In genomic region chr15:42427429-42428223, GRCh38 we compare ENCODE assay signal across 16 cellular contexts.
DNase-seq lines count a peak whose midpoint lies in the region; ATAC-seq, FAIRE-seq and TF ChIP-seq lines count a peak whose summit lies in the region.
"Had no signal": no experiment of that assay in that cellular context is flagged by ENCODE, and none has a peak within 500 bp of the region (broad histone marks: within the 10 kb centered on the region; RNA-seq: fewer than 3 reads in every experiment).

No MANE protein-coding gene starts in this region.

- H3K36me3 ChIP-seq in BJ (ENCODE audit: control insufficient read depth, insufficient read depth, low read length) (peaks cover 13% of the 10 kb centered on the region), bronchial epithelial cell (ENCODE audit: control insufficient read depth, insufficient read depth, low read length) (peaks cover 18% of the 10 kb centered on the region)

- DNase-seq in BJ (ENCODE audit: low read depth) (peak; percentile 96), LHCN-M2 (ENCODE audit: low read depth) (peak; percentile 85), bronchial epithelial cell (ENCODE audit: low read depth) (peak; percentile 13), neural crest cell (ENCODE audit: low read depth, low spot score) (no peak), HTR-8/SVneo (ENCODE audit: insufficient read length, low spot score) (no peak)
- no peak for DNase-seq in stimulated activated CD4-positive, alpha-beta T cell treated with anti-CD3 and anti-CD28 coated beads, Interleukin-15, amount 100 ng/mL, for 24 hours
- DNase-seq: activated CD4-positive, CD25-positive, alpha-beta regulatory T cell treated with anti-CD3 and anti-CD28 coated beads, Interleukin-2, amount 50 U/mL, for 72 hours; activated naive CD4-positive, alpha-beta T cell treated with Interleukin-2 at 50 U/mL for 16 hours; naive thymus-derived CD4-positive, alpha-beta T cell; NCI-H2227 treated with DMSO at 0.1 percent for 48 hours; stomach had no signal

- H3K27me3 Mint-ChIP-seq in neural crest cell (ENCODE audit: low read depth), result no peaks in the 10 kb centered on the region
- H3K27me3 Mint-ChIP-seq: naive thymus-derived CD4-positive, alpha-beta T cell had no signal

- H3K4me3 Mint-ChIP-seq in neural crest cell, result no peak overlapping the region
- H3K4me3 Mint-ChIP-seq: naive thymus-derived CD4-positive, alpha-beta T cell had no signal

- ATAC-seq in HG02623 (IDR thresholded peaks at IDR 0.05; ENCODE audit: unreplicated experiment) (no peak), GM18870 (IDR thresholded peaks at IDR 0.05; ENCODE audit: unreplicated experiment) (no peak)
- ATAC-seq: K562; naive thymus-derived CD4-positive, alpha-beta T cell had no signal

- H3K27me3 ChIP-seq in BJ (ENCODE audit: control insufficient read depth, insufficient read depth, low read length) (no peaks in the 10 kb centered on the region), bronchial epithelial cell (ENCODE audit: control insufficient read depth, insufficient read depth, low read length) (no peaks in the 10 kb centered on the region)
- H3K27me3 ChIP-seq: SJSA1, stomach had no signal

- no peak for FAIRE-seq in bronchial epithelial cell (lab: Jason Lieb, UNC)
- FAIRE-seq in HTR-8/SVneo (lab: Jason Lieb, UNC), result no peak
- FAIRE-seq: D721Med, K562 had no signal

- no peaks in the 10 kb centered on the region for H3K9me3 Mint-ChIP-seq in neural crest cell
- H3K9me3 Mint-ChIP-seq: naive thymus-derived CD4-positive, alpha-beta T cell had no signal

- peak overlapping the region; percentile 59 for H3K27ac Mint-ChIP-seq in neural crest cell (ENCODE audit: unreplicated experiment)

- POLR2A ChIA-PET in BJ (lab: Charles Lee), result no interaction called here

- H3K36me3 Mint-ChIP-seq in neural crest cell (ENCODE audit: low read depth), result peaks cover 31% of the 10 kb centered on the region

- no peaks in the 10 kb centered on the region for H3K4me1 Mint-ChIP-seq in neural crest cell
- H3K4me1 Mint-ChIP-seq: naive thymus-derived CD4-positive, alpha-beta T cell had no signal

- CTCF ChIA-PET in BJ (lab: Yijun Ruan, JAX), result no interaction called here

- TF ChIP-seq CTCF in BJ (IDR thresholded peaks at IDR 0.05; ENCODE audit: insufficient read depth, low read depth, low read length) (no peak), bronchial epithelial cell (IDR thresholded peaks at IDR 0.05; ENCODE audit: insufficient read depth, low read length, severe bottlenecking) (no peak), neural crest cell (conservative IDR thresholded peaks at IDR 0.05) (no peak)

- H3K4me3 ChIP-seq in BJ (ENCODE audit: low read depth, low read length), result no peak overlapping the region
- no peak overlapping the region for H3K4me3 ChIP-seq in bronchial epithelial cell (ENCODE audit: low read depth, low read length)
- H3K4me3 ChIP-seq: K562, SJSA1, stomach had no signal

Comparison
In these comparisons a context has a peak if more than half of its experiments do, and no peak if none do; other contexts are left out.
1. DNase-seq: peak in BJ (single experiment), LHCN-M2 (single experiment) and bronchial epithelial cell (single experiment); none in neural crest cell (single experiment), stimulated activated CD4-positive, alpha-beta T cell treated with anti-CD3 and anti-CD28 coated beads, Interleukin-15, amount 100 ng/mL, for 24 hours (single experiment) and HTR-8/SVneo (single experiment).